In genomic region chr17:33369876-33370275, GRCh38 we compare ENCODE assay signal across 1 cellular context.
TF ChIP-seq lines count a peak whose summit lies in the region.

No MANE protein-coding gene starts in this region.

TF ChIP-seq in K562, 482 proteins besides CTCF, POLR2A, EP300 and RAD21:
- TF ChIP-seq ZNF395 (CRISPR knock-in tag; IDR thresholded peaks at IDR 0.05) (no peak), ATF3 (IDR thresholded peaks at IDR 0.05) (0 out of 2 replicates have a peak, but pooled peaks have one; percentile 15), ATF3 (CRISPR knock-in tag; conservative IDR thresholded peaks at IDR 0.05) (no peak), MGA (IDR thresholded peaks at IDR 0.05) (no peak), DIDO1 (tag; IDR thresholded peaks at IDR 0.05; ENCODE audit: low read depth) (no peak)
